2 cellular contexts compared by ENCODE assay signal in genomic region chr14:100401031-100401692, GRCh38.
TF ChIP-seq lines count a peak whose summit lies in the region.

No MANE protein-coding gene starts in this region.

TF ChIP-seq in SK-N-SH, 30 proteins besides CTCF, POLR2A, EP300 and RAD21 (continued from another document):
- TF ChIP-seq, protein P1, sequence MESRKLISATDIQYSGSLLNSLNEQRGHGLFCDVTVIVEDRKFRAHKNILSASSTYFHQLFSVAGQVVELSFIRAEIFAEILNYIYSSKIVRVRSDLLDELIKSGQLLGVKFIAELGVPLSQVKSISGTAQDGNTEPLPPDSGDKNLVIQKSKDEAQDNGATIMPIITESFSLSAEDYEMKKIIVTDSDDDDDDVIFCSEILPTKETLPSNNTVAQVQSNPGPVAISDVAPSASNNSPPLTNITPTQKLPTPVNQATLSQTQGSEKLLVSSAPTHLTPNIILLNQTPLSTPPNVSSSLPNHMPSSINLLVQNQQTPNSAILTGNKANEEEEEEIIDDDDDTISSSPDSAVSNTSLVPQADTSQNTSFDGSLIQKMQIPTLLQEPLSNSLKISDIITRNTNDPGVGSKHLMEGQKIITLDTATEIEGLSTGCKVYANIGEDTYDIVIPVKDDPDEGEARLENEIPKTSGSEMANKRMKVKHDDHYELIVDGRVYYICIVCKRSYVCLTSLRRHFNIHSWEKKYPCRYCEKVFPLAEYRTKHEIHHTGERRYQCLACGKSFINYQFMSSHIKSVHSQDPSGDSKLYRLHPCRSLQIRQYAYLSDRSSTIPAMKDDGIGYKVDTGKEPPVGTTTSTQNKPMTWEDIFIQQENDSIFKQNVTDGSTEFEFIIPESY (IDR thresholded peaks at IDR 0.05; ENCODE audit: borderline replicate concordance, low read depth), result no peak
- TF ChIP-seq POLR2AphosphoS5 (IDR thresholded peaks at IDR 0.05; ENCODE audit: low read depth, low read length), result no peak
- TF ChIP-seq RXRA (IDR thresholded peaks at IDR 0.05; ENCODE audit: borderline replicate concordance, low read depth), result no peak
- TF ChIP-seq RCOR1 (IDR thresholded peaks at IDR 0.05; ENCODE audit: low read length), result no peak
- no peak for TF ChIP-seq JUND (IDR thresholded peaks at IDR 0.05)
- TF ChIP-seq SMC3 (IDR thresholded peaks at IDR 0.05; ENCODE audit: low read depth, low read length), result no peak
- no peak for TF ChIP-seq FOSL2 (IDR thresholded peaks at IDR 0.05; ENCODE audit: borderline replicate concordance, low read depth)
- TF ChIP-seq TAF1 (IDR thresholded peaks at IDR 0.05; ENCODE audit: borderline replicate concordance, low read depth, low read length), result no peak
- no peak for TF ChIP-seq FOXJ3 (CRISPR knock-in tag; IDR thresholded peaks at IDR 0.05)
- TF ChIP-seq, protein P2, sequence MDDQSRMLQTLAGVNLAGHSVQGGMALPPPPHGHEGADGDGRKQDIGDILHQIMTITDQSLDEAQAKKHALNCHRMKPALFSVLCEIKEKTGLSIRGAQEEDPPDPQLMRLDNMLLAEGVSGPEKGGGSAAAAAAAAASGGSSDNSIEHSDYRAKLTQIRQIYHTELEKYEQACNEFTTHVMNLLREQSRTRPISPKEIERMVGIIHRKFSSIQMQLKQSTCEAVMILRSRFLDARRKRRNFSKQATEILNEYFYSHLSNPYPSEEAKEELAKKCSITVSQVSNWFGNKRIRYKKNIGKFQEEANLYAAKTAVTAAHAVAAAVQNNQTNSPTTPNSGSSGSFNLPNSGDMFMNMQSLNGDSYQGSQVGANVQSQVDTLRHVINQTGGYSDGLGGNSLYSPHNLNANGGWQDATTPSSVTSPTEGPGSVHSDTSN (IDR thresholded peaks at IDR 0.05), result no peak
- TF ChIP-seq MEF2A (IDR thresholded peaks at IDR 0.05; ENCODE audit: borderline replicate concordance, low read depth), result no peak

TF ChIP-seq in WTC11, 78 proteins besides CTCF, POLR2A, EP300 and RAD21 (continued from another document):
- TF ChIP-seq, protein P3, sequence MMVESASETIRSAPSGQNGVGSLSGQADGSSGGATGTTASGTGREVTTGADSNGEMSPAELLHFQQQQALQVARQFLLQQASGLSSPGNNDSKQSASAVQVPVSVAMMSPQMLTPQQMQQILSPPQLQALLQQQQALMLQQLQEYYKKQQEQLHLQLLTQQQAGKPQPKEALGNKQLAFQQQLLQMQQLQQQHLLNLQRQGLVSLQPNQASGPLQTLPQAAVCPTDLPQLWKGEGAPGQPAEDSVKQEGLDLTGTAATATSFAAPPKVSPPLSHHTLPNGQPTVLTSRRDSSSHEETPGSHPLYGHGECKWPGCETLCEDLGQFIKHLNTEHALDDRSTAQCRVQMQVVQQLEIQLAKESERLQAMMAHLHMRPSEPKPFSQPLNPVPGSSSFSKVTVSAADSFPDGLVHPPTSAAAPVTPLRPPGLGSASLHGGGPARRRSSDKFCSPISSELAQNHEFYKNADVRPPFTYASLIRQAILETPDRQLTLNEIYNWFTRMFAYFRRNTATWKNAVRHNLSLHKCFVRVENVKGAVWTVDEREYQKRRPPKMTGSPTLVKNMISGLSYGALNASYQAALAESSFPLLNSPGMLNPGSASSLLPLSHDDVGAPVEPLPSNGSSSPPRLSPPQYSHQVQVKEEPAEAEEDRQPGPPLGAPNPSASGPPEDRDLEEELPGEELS (CRISPR knock-in tag; IDR thresholded peaks at IDR 0.05), result no peak
- TF ChIP-seq TCF7 (CRISPR knock-in tag; IDR thresholded peaks at IDR 0.05; ENCODE audit: low read depth) (no peak), PRDM15 (CRISPR knock-in tag; IDR thresholded peaks at IDR 0.05) (no peak), ZNF281 (CRISPR knock-in tag; IDR thresholded peaks at IDR 0.05) (no peak), RELA (CRISPR knock-in tag; IDR thresholded peaks at IDR 0.05; ENCODE audit: borderline replicate concordance) (no peak), MYBL2 (CRISPR knock-in tag; IDR thresholded peaks at IDR 0.05) (no peak), ATF2 (CRISPR knock-in tag; IDR thresholded peaks at IDR 0.05; ENCODE audit: borderline replicate concordance, low read depth) (no peak), KAT7 (CRISPR knock-in tag; IDR thresholded peaks at IDR 0.05; ENCODE audit: borderline replicate concordance) (no peak), ZNF232 (CRISPR knock-in tag; IDR thresholded peaks at IDR 0.05) (no peak), NFATC4 (CRISPR knock-in tag; IDR thresholded peaks at IDR 0.05) (no peak), MLX (CRISPR knock-in tag; IDR thresholded peaks at IDR 0.05) (no peak), ZNF416 (CRISPR knock-in tag; IDR thresholded peaks at IDR 0.05) (no peak)
- TF ChIP-seq, protein P4, sequence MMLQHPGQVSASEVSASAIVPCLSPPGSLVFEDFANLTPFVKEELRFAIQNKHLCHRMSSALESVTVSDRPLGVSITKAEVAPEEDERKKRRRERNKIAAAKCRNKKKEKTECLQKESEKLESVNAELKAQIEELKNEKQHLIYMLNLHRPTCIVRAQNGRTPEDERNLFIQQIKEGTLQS (CRISPR knock-in tag; conservative IDR thresholded peaks at IDR 0.05), result no peak
- TF ChIP-seq, protein P5, sequence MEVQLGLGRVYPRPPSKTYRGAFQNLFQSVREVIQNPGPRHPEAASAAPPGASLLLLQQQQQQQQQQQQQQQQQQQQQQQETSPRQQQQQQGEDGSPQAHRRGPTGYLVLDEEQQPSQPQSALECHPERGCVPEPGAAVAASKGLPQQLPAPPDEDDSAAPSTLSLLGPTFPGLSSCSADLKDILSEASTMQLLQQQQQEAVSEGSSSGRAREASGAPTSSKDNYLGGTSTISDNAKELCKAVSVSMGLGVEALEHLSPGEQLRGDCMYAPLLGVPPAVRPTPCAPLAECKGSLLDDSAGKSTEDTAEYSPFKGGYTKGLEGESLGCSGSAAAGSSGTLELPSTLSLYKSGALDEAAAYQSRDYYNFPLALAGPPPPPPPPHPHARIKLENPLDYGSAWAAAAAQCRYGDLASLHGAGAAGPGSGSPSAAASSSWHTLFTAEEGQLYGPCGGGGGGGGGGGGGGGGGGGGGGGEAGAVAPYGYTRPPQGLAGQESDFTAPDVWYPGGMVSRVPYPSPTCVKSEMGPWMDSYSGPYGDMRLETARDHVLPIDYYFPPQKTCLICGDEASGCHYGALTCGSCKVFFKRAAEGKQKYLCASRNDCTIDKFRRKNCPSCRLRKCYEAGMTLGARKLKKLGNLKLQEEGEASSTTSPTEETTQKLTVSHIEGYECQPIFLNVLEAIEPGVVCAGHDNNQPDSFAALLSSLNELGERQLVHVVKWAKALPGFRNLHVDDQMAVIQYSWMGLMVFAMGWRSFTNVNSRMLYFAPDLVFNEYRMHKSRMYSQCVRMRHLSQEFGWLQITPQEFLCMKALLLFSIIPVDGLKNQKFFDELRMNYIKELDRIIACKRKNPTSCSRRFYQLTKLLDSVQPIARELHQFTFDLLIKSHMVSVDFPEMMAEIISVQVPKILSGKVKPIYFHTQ (CRISPR knock-in tag; IDR thresholded peaks at IDR 0.05), result no peak
TF ChIP-seq in WTC11: peak in this region for 0.
